In the genomic region with DNA sequence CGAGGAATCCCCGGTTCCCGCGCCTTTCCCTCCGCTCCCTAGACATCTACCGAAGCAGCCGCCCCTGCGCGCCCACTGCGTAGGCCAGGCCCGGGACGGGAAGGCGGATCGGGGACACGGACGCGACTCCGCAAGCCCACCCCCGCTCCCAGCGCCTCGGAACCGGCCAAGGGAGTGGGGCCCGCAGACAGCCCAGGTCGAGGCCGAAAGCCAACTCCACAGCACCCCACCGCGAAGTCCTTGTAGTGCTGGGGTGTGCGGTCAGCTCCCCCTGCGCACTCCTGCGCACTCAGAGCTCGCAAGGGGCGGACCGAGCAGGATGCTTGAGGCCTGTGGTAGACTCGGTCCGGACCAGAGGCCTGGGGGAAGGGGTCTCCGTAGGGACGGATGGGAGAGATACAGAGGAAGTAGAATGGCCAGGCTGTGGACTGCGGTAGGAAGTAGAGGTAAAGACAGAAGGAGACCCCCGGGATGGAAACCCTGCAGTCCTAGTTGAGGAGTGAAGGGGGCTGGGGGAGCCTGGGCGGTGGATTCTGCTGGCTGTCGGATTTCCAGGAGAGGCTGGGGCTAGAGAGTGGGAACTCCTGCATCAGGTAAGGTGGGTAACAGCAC, we compare ENCODE assay signal across 9 cellular contexts. TPM values are rescaled to one million over a fixed set of nuclear protein-coding genes. Genes with fewer than 3 reads are reported as not detected.
DNase-seq lines count a peak whose midpoint lies in the region; ATAC-seq, FAIRE-seq and TF ChIP-seq lines count a peak whose summit lies in the region.
"Had no signal": no experiment of that assay in that cellular context is flagged by ENCODE, and none has a peak within 500 bp of the region (broad histone marks: within the 10 kb centered on the region; RNA-seq: fewer than 3 reads in every experiment).

No MANE protein-coding gene starts in this region.

- peaks cover 15 to 22% of the 10 kb centered on the region in 2 donors for H3K4me1 Mint-ChIP-seq in effector memory CD8-positive, alpha-beta T cell (ENCODE audit: low read depth in 2 of 2)

- peaks cover 30 to 50% of the 10 kb centered on the region in 2 donors for H3K27me3 Mint-ChIP-seq in effector memory CD8-positive, alpha-beta T cell

- peaks cover 0 to 4% of the 10 kb centered on the region in 2 donors for H3K36me3 ChIP-seq in lung (ENCODE audit: control insufficient read depth in 2 of 2, insufficient read depth in 2 of 2, low read length in 2 of 2)
- H3K36me3 ChIP-seq in testis (ENCODE audit: low read depth, missing control alignments) = no peaks in the 10 kb centered on the region

- H3K36me3 Mint-ChIP-seq in effector memory CD8-positive, alpha-beta T cell (ENCODE audit: insufficient read depth) = peaks cover 4% of the 10 kb centered on the region
- H3K36me3 Mint-ChIP-seq: activated CD8-positive, alpha-beta memory T cell treated with anti-CD3 and anti-CD28 coated beads, Interleukin-2, amount 10 ng/mL, durations not matched to agents 7 days and 5 days had no signal

- H3K27ac ChIP-seq in lung (ENCODE audit: low read depth in 1 of 2, low read length in 1 of 2) (peak overlapping the region in 1 of 2 donors; percentile 65), testis (peak overlapping the region; percentile 89 to 90)

- WGBS in lung, 2 donors = 8 to 9% methylated on average over 36 to 41 of the region's 41 CpGs
- WGBS in testis, 2 donors = 3 to 4% methylated on average over 18 to 37 of the region's 41 CpGs

- H3K4me3 ChIP-seq in LNCaP clone FGC (ENCODE audit: low read depth, low read length) = 0 out of 2 replicates have a peak overlapping the region, but pooled peaks have one; percentile 13
- H3K4me3 ChIP-seq in lung = peak overlapping the region; percentile 10
- peak overlapping the region; percentile 63 to 77 for H3K4me3 ChIP-seq in testis

- H3K27ac Mint-ChIP-seq in effector memory CD8-positive, alpha-beta T cell = peak overlapping the region in 1 of 2 donors; percentile 25
- H3K27ac Mint-ChIP-seq: activated CD8-positive, alpha-beta memory T cell treated with anti-CD3 and anti-CD28 coated beads, Interleukin-2, amount 10 ng/mL, durations not matched to agents 7 days and 5 days had no signal

- DNase-seq in LNCaP clone FGC (ENCODE audit: low read depth) = no peak
- no peak for DNase-seq in effector memory CD8-positive, alpha-beta T cell
- no peak for DNase-seq in lung (ENCODE audit: low spot score)
- DNase-seq in testis = no peak
- DNase-seq in HTR-8/SVneo (ENCODE audit: insufficient read length, low spot score) = no peak
- DNase-seq in DMS114 treated with DMSO at 0.1 percent for 48 hours (lab: John Stamatoyannopoulos, UW; ENCODE audit: unreplicated experiment) = no peak
- DNase-seq in NCI-H128 (lab: John Stamatoyannopoulos, UW; ENCODE audit: unreplicated experiment) = no peak
- no peak for DNase-seq in NCI-H345 treated with DMSO at 0.1 percent for 48 hours (lab: John Stamatoyannopoulos, UW; ENCODE audit: unreplicated experiment)
- DNase-seq: activated CD8-positive, alpha-beta memory T cell treated with anti-CD3 and anti-CD28 coated beads, Interleukin-2, amount 10 ng/mL, durations not matched to agents 7 days and 5 days had no signal

- H3K27me3 ChIP-seq in lung (ENCODE audit: control insufficient read depth, insufficient read depth) (no peaks in the 10 kb centered on the region), testis (no peaks in the 10 kb centered on the region)

- H3K4me3 Mint-ChIP-seq in effector memory CD8-positive, alpha-beta T cell = peak overlapping the region; percentile 37 to 50
- H3K4me3 Mint-ChIP-seq: activated CD8-positive, alpha-beta memory T cell treated with anti-CD3 and anti-CD28 coated beads, Interleukin-2, amount 10 ng/mL, durations not matched to agents 7 days and 5 days had no signal

- TF ChIP-seq POLR2A in testis (IDR thresholded peaks at IDR 0.05) = no peak

- no peak for ATAC-seq in effector memory CD8-positive, alpha-beta T cell (replicated peaks)
- ATAC-seq in lung (ENCODE audit: insufficient read depth, low FRiP score) = peak; percentile 23

- intact Hi-C loops in testis (cut with DNase I; ENCODE audit: low total_unique reads) = no loop called here

- H3K9me3 ChIP-seq in lung (ENCODE audit: control insufficient read depth in 2 of 2, insufficient read depth in 1 of 2, low read length in 1 of 2) (no peaks in the 10 kb centered on the region), testis (no peaks in the 10 kb centered on the region)

- H3K9me3 Mint-ChIP-seq in effector memory CD8-positive, alpha-beta T cell = no peaks in the 10 kb centered on the region

- H3K4me1 ChIP-seq in lung (ENCODE audit: control insufficient read depth in 2 of 2, insufficient read depth in 2 of 2, low read length in 2 of 2) = peaks cover 0 to 18% of the 10 kb centered on the region in 2 donors
- peaks cover 11% of the 10 kb centered on the region for H3K4me1 ChIP-seq in testis

- no peak for FAIRE-seq in HTR-8/SVneo (lab: Jason Lieb, UNC)

- TF ChIP-seq CTCF in LNCaP clone FGC (IDR thresholded peaks at IDR 0.05; ENCODE audit: control insufficient read depth, extremely low read depth, insufficient read depth) (no peak), lung (IDR thresholded peaks at IDR 0.05; ENCODE audit: control extremely low read depth, extremely low read depth) (no peak), testis (IDR thresholded peaks at IDR 0.05) (no peak)

RNA-seq across cellular contexts. Expression of gene SCARF2, which starts 0.5 kb away (rescaled TPM):
- total RNA-seq in lung (10 to 100 TPM; 13.1 to 32.9 TPM), testis (10 to 100 TPM; 10.4 to 12.3 TPM)
- polyA plus RNA-seq in lung (10 to 100 TPM in 1 of 2 donors, 1 to 10 TPM in 1; 4.7 to 19.6 TPM), testis (ENCODE audit: insufficient read depth, low read depth, low replicate concordance) (3.3 TPM)

RNA-seq across cellular contexts. Expression of gene ZNF74, which starts 44.2 kb away (rescaled TPM):
- total RNA-seq in lung (10 to 100 TPM; 12.0 to 17.6 TPM), testis (10 to 100 TPM in 1 of 2 donors, 1 to 10 TPM in 1; 6.5 to 11.8 TPM)
- polyA plus RNA-seq in lung (1 to 10 TPM; 4.1 to 5.2 TPM), testis (ENCODE audit: insufficient read depth, low read depth, low replicate concordance) (4.1 TPM)

RNA-seq across cellular contexts. Expression of gene KLHL22, which starts 57.4 kb away (rescaled TPM):
- total RNA-seq in lung (10 to 100 TPM; 20.8 to 28.3 TPM), testis (10 to 100 TPM; 39.8 to 41.7 TPM)
- polyA plus RNA-seq in lung (10 to 100 TPM; 12.1 to 16.9 TPM), testis (ENCODE audit: insufficient read depth, low read depth, low replicate concordance) (18.1 TPM)

Comparison
In these comparisons a context has a peak if more than half of its experiments do, and no peak if none do; other contexts are left out.
1. H3K4me3 ChIP-seq: peak in every context shown above with its lines; median percentile 70 in testis; 13 in LNCaP clone FGC; 10 in lung.